Comparison of ENCODE assay signal across 14 cellular contexts in genomic region chr2:241966671-241967070, GRCh38.
DNase-seq lines count a peak whose midpoint lies in the region; ATAC-seq and TF ChIP-seq lines count a peak whose summit lies in the region.
"Had no signal": no experiment of that assay in that cellular context is flagged by ENCODE, and none has a peak within 500 bp of the region (broad histone marks: within the 10 kb centered on the region; RNA-seq: fewer than 3 reads in every experiment).

No MANE protein-coding gene starts in this region.

- H3K27ac Mint-ChIP-seq in activated T-cell treated with anti-CD3 and anti-CD28 coated beads, Interleukin-2, amount 50 U/mL, for 72 hours = peak overlapping the region; percentile 67
- peak overlapping the region in 5 of 6 donors; percentile 93 to 99 (median 94) for H3K27ac Mint-ChIP-seq in naive B cell

- DNase-seq in DND-41 (no peak), naive B cell (no peak), globus pallidus (ENCODE audit: low spot score) (no peak), DMS153 (lab: John Stamatoyannopoulos, UW) (no peak)
- DNase-seq in activated T-cell treated with anti-CD3 and anti-CD28 coated beads, Interleukin-2, amount 50 U/mL, for 72 hours = peak in 1 of 2 donors; percentile 11
- DNase-seq: COR-L47, NCI-H2227 treated with DMSO at 0.1 percent for 48 hours had no signal

- H4K20me1 ChIP-seq in BLaER1 (peaks cover 65% of the 10 kb centered on the region), DND-41 (ENCODE audit: insufficient read depth, low read length) (peaks cover 29% of the 10 kb centered on the region)

- no peaks in the 10 kb centered on the region; the same call in 1 of the 2 replicates for H3K79me2 ChIP-seq in DND-41 (ENCODE audit: insufficient read depth, low read length)

- no peak overlapping the region for H2AFZ ChIP-seq in DND-41 (ENCODE audit: low read depth, low read length)

- no peak for TF ChIP-seq CTCF in DND-41 (IDR thresholded peaks at IDR 0.05; ENCODE audit: borderline replicate concordance, extremely low read depth, low read length, poor library complexity, severe bottlenecking)

- H3K4me3 ChIP-seq in BLaER1 = no peak overlapping the region
- no peak overlapping the region for H3K4me3 ChIP-seq in DND-41 (ENCODE audit: low read depth in 1 of 2, low read length in 2 of 2)
- H3K4me3 ChIP-seq: lung, prostate gland, suprapubic skin had no signal

- H3K4me1 ChIP-seq in BLaER1 (peaks cover 66% of the 10 kb centered on the region), DND-41 (ENCODE audit: insufficient read depth, low read length) (peaks cover 38% of the 10 kb centered on the region)
- H3K4me1 ChIP-seq: prostate gland had no signal

- H3K9me3 Mint-ChIP-seq in activated T-cell treated with anti-CD3 and anti-CD28 coated beads, Interleukin-2, amount 50 U/mL, for 72 hours = peaks cover 2 to 3% of the 10 kb centered on the region in 2 donors
- peaks cover 0 to 2% (median 0%) of the 10 kb centered on the region in 7 donors for H3K9me3 Mint-ChIP-seq in naive B cell

- H3K4me1 Mint-ChIP-seq in activated T-cell treated with anti-CD3 and anti-CD28 coated beads, Interleukin-2, amount 50 U/mL, for 72 hours (ENCODE audit: low read depth) = peaks cover 42% of the 10 kb centered on the region
- H3K4me1 Mint-ChIP-seq in naive B cell = peaks cover 54 to 71% (median 63%) of the 10 kb centered on the region in 3 donors

- H3K36me3 ChIP-seq in BLaER1 (peaks cover 46% of the 10 kb centered on the region), DND-41 (ENCODE audit: insufficient read depth, low read length) (peaks cover 17% of the 10 kb centered on the region)
- H3K36me3 ChIP-seq: prostate gland, suprapubic skin had no signal

- no peaks in the 10 kb centered on the region for H3K27me3 Mint-ChIP-seq in activated T-cell treated with anti-CD3 and anti-CD28 coated beads, Interleukin-2, amount 50 U/mL, for 72 hours (ENCODE audit: low read depth)
- H3K27me3 Mint-ChIP-seq in naive B cell = no peaks in the 10 kb centered on the region

- ATAC-seq in DND-41 (ENCODE audit: insufficient read depth, low read depth) (no peak), naive B cell (ENCODE audit: low read depth in 2 of 2) (no peak), HG02840 (IDR thresholded peaks at IDR 0.05; ENCODE audit: low FRiP score, unreplicated experiment) (no peak), HG03196 (IDR thresholded peaks at IDR 0.05; ENCODE audit: unreplicated experiment) (no peak)
- no peak for ATAC-seq in activated T-cell treated with anti-CD3 and anti-CD28 coated beads, Interleukin-2, amount 50 U/mL, for 72 hours (replicated peaks in 1 of 2)

- H3K9me3 ChIP-seq in BLaER1 (peaks cover 13% of the 10 kb centered on the region), DND-41 (ENCODE audit: insufficient read depth, low read length, severe bottlenecking) (no peaks in the 10 kb centered on the region)
- H3K9me3 ChIP-seq: prostate gland, suprapubic skin had no signal

- H3K27me3 ChIP-seq in BLaER1 (no peaks in the 10 kb centered on the region), DND-41 (ENCODE audit: insufficient read depth, low read length, poor library complexity) (no peaks in the 10 kb centered on the region)
- H3K27me3 ChIP-seq: suprapubic skin had no signal

- peaks cover 3 to 7% of the 10 kb centered on the region in 2 donors for H3K36me3 Mint-ChIP-seq in activated T-cell treated with anti-CD3 and anti-CD28 coated beads, Interleukin-2, amount 50 U/mL, for 72 hours (ENCODE audit: insufficient read depth in 2 of 2)
- H3K36me3 Mint-ChIP-seq in naive B cell = peaks cover 8 to 22% of the 10 kb centered on the region in 2 donors

- H3K27ac ChIP-seq in BLaER1 = peak overlapping the region; percentile 20; the same call in 1 of the 2 replicates
- peak overlapping the region; percentile 67 for H3K27ac ChIP-seq in DND-41 (ENCODE audit: low read length)
- H3K27ac ChIP-seq: epithelial cell of prostate, prostate gland had no signal

- H3K9ac ChIP-seq in BLaER1 (no peak overlapping the region), DND-41 (ENCODE audit: low read depth, low read length) (no peak overlapping the region)

- H3K4me2 ChIP-seq in BLaER1 = peak overlapping the region; percentile 72
- peak overlapping the region; percentile 57 for H3K4me2 ChIP-seq in DND-41 (ENCODE audit: insufficient read depth, low read length)

- peak overlapping the region; percentile 82 to 89 for H3K4me3 Mint-ChIP-seq in activated T-cell treated with anti-CD3 and anti-CD28 coated beads, Interleukin-2, amount 50 U/mL, for 72 hours
- peak overlapping the region; percentile 77 to 97 (median 88) for H3K4me3 Mint-ChIP-seq in naive B cell
